In genomic region chr12:43835656-43836454, GRCh38 we compare ENCODE assay signal across 1 cellular context.
A peak's percentile ranks its signal among the peaks of the same experiment; 100 is the strongest.
TF ChIP-seq lines count a peak whose summit lies in the region.

TMEM117 (plus strand) TSS chr12:43836081.

TF ChIP-seq in H1, 55 proteins besides CTCF, POLR2A, EP300 and RAD21 (continued from another document):
- TF ChIP-seq ZNF274 (IDR thresholded peaks at IDR 0.05; ENCODE audit: borderline replicate concordance, extremely low read depth, low read length) = no peak
- TF ChIP-seq RXRA (IDR thresholded peaks at IDR 0.05; ENCODE audit: insufficient read depth, low read depth, low read length) = no peak
- no peak for TF ChIP-seq RNF2 (IDR thresholded peaks at IDR 0.05; ENCODE audit: borderline replicate concordance, low read depth, low read length, missing control alignments, poor library complexity, severe bottlenecking)
- TF ChIP-seq CHD1 (IDR thresholded peaks at IDR 0.05; ENCODE audit: low read depth, low read length) = no peak
- TF ChIP-seq HDAC6 (IDR thresholded peaks at IDR 0.05; ENCODE audit: low read depth, low read length) = no peak
- 0 out of 2 replicates have a peak, but pooled peaks have one; percentile 5 for TF ChIP-seq GABPA (IDR thresholded peaks at IDR 0.05; ENCODE audit: borderline replicate concordance, insufficient read depth, low read length)
- no peak for TF ChIP-seq CBX5 (IDR thresholded peaks at IDR 0.05; ENCODE audit: low read depth, low read length)
- no peak for TF ChIP-seq SRF (IDR thresholded peaks at IDR 0.05; ENCODE audit: low read depth, low read length)
- TF ChIP-seq HDAC2 (IDR thresholded peaks at IDR 0.05; ENCODE audit: borderline replicate concordance in 1 of 2, low read depth in 2 of 2, low read length in 2 of 2) = peak; percentile 16 to 33; a peak in 1 of 4 replicates
- no peak for TF ChIP-seq GTF2F1 (IDR thresholded peaks at IDR 0.05; ENCODE audit: borderline replicate concordance, low read depth, low read length)
- no peak for TF ChIP-seq NANOG (IDR thresholded peaks at IDR 0.05; ENCODE audit: insufficient read depth, low read depth, low read length, poor library complexity, severe bottlenecking)
- TF ChIP-seq ATF2 (IDR thresholded peaks at IDR 0.05; ENCODE audit: low read length) = no peak
- TF ChIP-seq YY1 (IDR thresholded peaks at IDR 0.05; ENCODE audit: low read depth, low read length) = 0 out of 2 replicates have a peak, but pooled peaks have one; percentile 37
- TF ChIP-seq, protein P1, sequence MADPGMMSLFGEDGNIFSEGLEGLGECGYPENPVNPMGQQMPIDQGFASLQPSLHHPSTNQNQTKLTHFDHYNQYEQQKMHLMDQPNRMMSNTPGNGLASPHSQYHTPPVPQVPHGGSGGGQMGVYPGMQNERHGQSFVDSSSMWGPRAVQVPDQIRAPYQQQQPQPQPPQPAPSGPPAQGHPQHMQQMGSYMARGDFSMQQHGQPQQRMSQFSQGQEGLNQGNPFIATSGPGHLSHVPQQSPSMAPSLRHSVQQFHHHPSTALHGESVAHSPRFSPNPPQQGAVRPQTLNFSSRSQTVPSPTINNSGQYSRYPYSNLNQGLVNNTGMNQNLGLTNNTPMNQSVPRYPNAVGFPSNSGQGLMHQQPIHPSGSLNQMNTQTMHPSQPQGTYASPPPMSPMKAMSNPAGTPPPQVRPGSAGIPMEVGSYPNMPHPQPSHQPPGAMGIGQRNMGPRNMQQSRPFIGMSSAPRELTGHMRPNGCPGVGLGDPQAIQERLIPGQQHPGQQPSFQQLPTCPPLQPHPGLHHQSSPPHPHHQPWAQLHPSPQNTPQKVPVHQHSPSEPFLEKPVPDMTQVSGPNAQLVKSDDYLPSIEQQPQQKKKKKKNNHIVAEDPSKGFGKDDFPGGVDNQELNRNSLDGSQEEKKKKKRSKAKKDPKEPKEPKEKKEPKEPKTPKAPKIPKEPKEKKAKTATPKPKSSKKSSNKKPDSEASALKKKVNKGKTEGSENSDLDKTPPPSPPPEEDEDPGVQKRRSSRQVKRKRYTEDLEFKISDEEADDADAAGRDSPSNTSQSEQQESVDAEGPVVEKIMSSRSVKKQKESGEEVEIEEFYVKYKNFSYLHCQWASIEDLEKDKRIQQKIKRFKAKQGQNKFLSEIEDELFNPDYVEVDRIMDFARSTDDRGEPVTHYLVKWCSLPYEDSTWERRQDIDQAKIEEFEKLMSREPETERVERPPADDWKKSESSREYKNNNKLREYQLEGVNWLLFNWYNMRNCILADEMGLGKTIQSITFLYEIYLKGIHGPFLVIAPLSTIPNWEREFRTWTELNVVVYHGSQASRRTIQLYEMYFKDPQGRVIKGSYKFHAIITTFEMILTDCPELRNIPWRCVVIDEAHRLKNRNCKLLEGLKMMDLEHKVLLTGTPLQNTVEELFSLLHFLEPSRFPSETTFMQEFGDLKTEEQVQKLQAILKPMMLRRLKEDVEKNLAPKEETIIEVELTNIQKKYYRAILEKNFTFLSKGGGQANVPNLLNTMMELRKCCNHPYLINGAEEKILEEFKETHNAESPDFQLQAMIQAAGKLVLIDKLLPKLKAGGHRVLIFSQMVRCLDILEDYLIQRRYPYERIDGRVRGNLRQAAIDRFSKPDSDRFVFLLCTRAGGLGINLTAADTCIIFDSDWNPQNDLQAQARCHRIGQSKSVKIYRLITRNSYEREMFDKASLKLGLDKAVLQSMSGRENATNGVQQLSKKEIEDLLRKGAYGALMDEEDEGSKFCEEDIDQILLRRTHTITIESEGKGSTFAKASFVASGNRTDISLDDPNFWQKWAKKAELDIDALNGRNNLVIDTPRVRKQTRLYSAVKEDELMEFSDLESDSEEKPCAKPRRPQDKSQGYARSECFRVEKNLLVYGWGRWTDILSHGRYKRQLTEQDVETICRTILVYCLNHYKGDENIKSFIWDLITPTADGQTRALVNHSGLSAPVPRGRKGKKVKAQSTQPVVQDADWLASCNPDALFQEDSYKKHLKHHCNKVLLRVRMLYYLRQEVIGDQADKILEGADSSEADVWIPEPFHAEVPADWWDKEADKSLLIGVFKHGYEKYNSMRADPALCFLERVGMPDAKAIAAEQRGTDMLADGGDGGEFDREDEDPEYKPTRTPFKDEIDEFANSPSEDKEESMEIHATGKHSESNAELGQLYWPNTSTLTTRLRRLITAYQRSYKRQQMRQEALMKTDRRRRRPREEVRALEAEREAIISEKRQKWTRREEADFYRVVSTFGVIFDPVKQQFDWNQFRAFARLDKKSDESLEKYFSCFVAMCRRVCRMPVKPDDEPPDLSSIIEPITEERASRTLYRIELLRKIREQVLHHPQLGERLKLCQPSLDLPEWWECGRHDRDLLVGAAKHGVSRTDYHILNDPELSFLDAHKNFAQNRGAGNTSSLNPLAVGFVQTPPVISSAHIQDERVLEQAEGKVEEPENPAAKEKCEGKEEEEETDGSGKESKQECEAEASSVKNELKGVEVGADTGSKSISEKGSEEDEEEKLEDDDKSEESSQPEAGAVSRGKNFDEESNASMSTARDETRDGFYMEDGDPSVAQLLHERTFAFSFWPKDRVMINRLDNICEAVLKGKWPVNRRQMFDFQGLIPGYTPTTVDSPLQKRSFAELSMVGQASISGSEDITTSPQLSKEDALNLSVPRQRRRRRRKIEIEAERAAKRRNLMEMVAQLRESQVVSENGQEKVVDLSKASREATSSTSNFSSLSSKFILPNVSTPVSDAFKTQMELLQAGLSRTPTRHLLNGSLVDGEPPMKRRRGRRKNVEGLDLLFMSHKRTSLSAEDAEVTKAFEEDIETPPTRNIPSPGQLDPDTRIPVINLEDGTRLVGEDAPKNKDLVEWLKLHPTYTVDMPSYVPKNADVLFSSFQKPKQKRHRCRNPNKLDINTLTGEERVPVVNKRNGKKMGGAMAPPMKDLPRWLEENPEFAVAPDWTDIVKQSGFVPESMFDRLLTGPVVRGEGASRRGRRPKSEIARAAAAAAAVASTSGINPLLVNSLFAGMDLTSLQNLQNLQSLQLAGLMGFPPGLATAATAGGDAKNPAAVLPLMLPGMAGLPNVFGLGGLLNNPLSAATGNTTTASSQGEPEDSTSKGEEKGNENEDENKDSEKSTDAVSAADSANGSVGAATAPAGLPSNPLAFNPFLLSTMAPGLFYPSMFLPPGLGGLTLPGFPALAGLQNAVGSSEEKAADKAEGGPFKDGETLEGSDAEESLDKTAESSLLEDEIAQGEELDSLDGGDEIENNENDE (IDR thresholded peaks at IDR 0.05; ENCODE audit: insufficient replicate concordance, low read length) = no peak
- TF ChIP-seq RBBP5 (IDR thresholded peaks at IDR 0.05; ENCODE audit: borderline replicate concordance, low read depth, low read length) = peak; percentile 85
- TF ChIP-seq JUND (IDR thresholded peaks at IDR 0.05; ENCODE audit: low read length) = no peak
- no peak for TF ChIP-seq MAFK (IDR thresholded peaks at IDR 0.05; ENCODE audit: low read depth, low read length)
